27 cellular contexts compared by ENCODE assay signal in the genomic region with DNA sequence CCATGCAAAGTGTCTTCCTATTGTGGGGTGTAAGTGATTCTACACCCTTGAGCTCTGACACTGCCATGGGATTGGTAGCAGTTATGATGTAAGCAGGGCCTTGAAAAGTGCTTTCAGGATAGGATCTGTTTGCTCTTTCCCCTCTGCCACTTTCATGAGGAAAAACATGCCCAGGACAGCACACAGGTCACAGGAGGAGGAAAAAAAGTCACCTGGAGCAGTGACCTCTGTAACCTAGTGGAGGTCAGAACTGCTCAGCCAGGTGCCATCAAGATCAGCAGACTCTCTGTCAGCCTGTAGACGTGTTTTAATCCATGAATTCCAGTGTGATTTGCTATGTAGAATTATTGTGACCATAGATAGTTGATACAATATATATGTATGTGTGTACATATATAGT.
A peak's percentile ranks its signal among the peaks of the same experiment; 100 is the strongest.
DNase-seq lines count a peak whose midpoint lies in the region; ATAC-seq, FAIRE-seq and TF ChIP-seq lines count a peak whose summit lies in the region.
"Had no signal": no experiment of that assay in that cellular context is flagged by ENCODE, and none has a peak within 500 bp of the region (broad histone marks: within the 10 kb centered on the region; RNA-seq: fewer than 3 reads in every experiment).

No MANE protein-coding gene starts in this region.

- H3K9ac ChIP-seq in H1 (replicated peaks in 1 of 4; ENCODE audit: extremely low read depth in 1 of 4, low read depth in 3 of 4, low read length in 3 of 4) (no peak overlapping the region), trophoblast cell (ENCODE audit: low read length) (peak overlapping the region; percentile 9)
- H3K9ac ChIP-seq: BLaER1 had no signal

- DNase-seq in H1 (ENCODE audit: low read depth in 1 of 2, low spot score in 2 of 2) (no peak), left lobe of liver (ENCODE audit: low spot score) (no peak), trophoblast cell (no peak)
- no peak for DNase-seq in effector memory CD4-positive, alpha-beta T cell
- no peak for DNase-seq in effector memory CD8-positive, alpha-beta T cell
- DNase-seq in activated CD8-positive, alpha-beta T cell treated with anti-CD3 and anti-CD28 coated beads, Interleukin-2, amount 10 ng/mL, durations not matched to agents 7 days and 5 days = no peak
- DNase-seq: 8988T; ACHN; BE2C; C1 segment of cervical spinal cord; CD4-positive, alpha-beta memory T cell; CD4-positive, CD25-positive, alpha-beta regulatory T cell; CD8-positive, alpha-beta memory T cell; COR-L47; DMS 273 treated with DMSO at 0.1 percent for 48 hours; DMS153; DMS53; DMS79; DND-41; EL; GDM1 had no signal

- H2AK5ac ChIP-seq in H1 (ENCODE audit: low read depth, low read length) (no peak overlapping the region), trophoblast cell (ENCODE audit: low read length) (no peak overlapping the region)

- H3K18ac ChIP-seq in H1 (ENCODE audit: extremely low read depth, low read length) = no peak overlapping the region
- H3K18ac ChIP-seq in trophoblast cell (ENCODE audit: low read length) = no peak overlapping the region

- H3K27ac ChIP-seq in H1 (ENCODE audit: low read depth, low read length) (no peak overlapping the region), trophoblast cell (ENCODE audit: low read depth, low read length) (no peak overlapping the region)
- no peak overlapping the region for H3K27ac ChIP-seq in effector memory CD4-positive, alpha-beta T cell (ENCODE audit: insufficient read depth, low read length, poor library complexity, severe bottlenecking)
- H3K27ac ChIP-seq: BLaER1 had no signal

- no peak for TF ChIP-seq POLR2A in H1 (IDR thresholded peaks at IDR 0.05; ENCODE audit: control extremely low read depth in 1 of 2, low read depth in 2 of 2, low read length in 2 of 2)

- CTCF ChIA-PET in H1 (lab: Charles Lee; ENCODE audit: partially characterized antibody) = interaction anchor here (1.5 kb wide), 1 partner anchor 33 kb away, joined by 3 read pairs; no protein-coding TSS in a partner anchor
- CTCF ChIA-PET in activated CD8-positive, alpha-beta T cell treated with anti-CD3 and anti-CD28 coated beads, Interleukin-2, amount 10 ng/mL, durations not matched to agents 7 days and 5 days (lab: Charles Lee) = no interaction called here

- TF ChIP-seq CTCF in H1 (IDR thresholded peaks at IDR 0.05; ENCODE audit: control extremely low read depth in 1 of 3, insufficient read depth in 1 of 3, low read depth in 1 of 3, low read length in 3 of 3) = no peak

- H3K79me1 ChIP-seq in H1 (ENCODE audit: low read depth, low read length) (no peaks in the 10 kb centered on the region), trophoblast cell (ENCODE audit: low read length) (no peaks in the 10 kb centered on the region)

- H3K36me3 ChIP-seq in H1 (ENCODE audit: control insufficient read depth in 2 of 4, insufficient read depth in 4 of 4, low read length in 3 of 4) (no peaks in the 10 kb centered on the region), trophoblast cell (ENCODE audit: control insufficient read depth in 1 of 2, insufficient read depth in 2 of 2, low read length in 2 of 2) (no peaks in the 10 kb centered on the region)
- no peaks in the 10 kb centered on the region for H3K36me3 ChIP-seq in effector memory CD4-positive, alpha-beta T cell (ENCODE audit: control insufficient read depth, insufficient read depth, low read length)
- H3K36me3 ChIP-seq: BE2C, BLaER1 had no signal

- H3K23ac ChIP-seq in H1 (ENCODE audit: insufficient read length) (no peak overlapping the region), trophoblast cell (ENCODE audit: low read length) (no peak overlapping the region)

- H3K4me1 ChIP-seq in H1 (replicated peaks in 1 of 4; ENCODE audit: control insufficient read depth in 3 of 4, insufficient read depth in 4 of 4, low read length in 3 of 4) (no peaks in the 10 kb centered on the region), trophoblast cell (ENCODE audit: control insufficient read depth in 1 of 2, insufficient read depth in 2 of 2, low read length in 2 of 2) (no peaks in the 10 kb centered on the region)
- H3K4me1 ChIP-seq in effector memory CD4-positive, alpha-beta T cell (ENCODE audit: control insufficient read depth, insufficient read depth, low read length, poor library complexity, severe bottlenecking) = no peaks in the 10 kb centered on the region
- H3K4me1 ChIP-seq: BE2C had no signal

- 54% methylated on average over 1 of the region's 1 CpG; no CpG with 5 or more reads in 1 of the 2 experiments for WGBS in H1 (ENCODE audit: extremely low coverage in 1 of 2, insufficient coverage in 1 of 2, insufficient read length in 1 of 2, insufficient replicate concordance in 2 of 2, low coverage in 1 of 2, low lambda C conversion rate in 2 of 2, missing lambda C conversion rate in 1 of 2), 2 experiments
- no CpG with 5 or more reads among the region's 1 CpG for WGBS in trophoblast cell (ENCODE audit: extremely low coverage, insufficient coverage, insufficient read length)

- no peaks in the 10 kb centered on the region for H3K27me3 Mint-ChIP-seq in effector memory CD8-positive, alpha-beta T cell
- no peaks in the 10 kb centered on the region for H3K27me3 Mint-ChIP-seq in activated CD8-positive, alpha-beta T cell treated with anti-CD3 and anti-CD28 coated beads, Interleukin-2, amount 10 ng/mL, durations not matched to agents 7 days and 5 days (ENCODE audit: low read depth)
- H3K27me3 Mint-ChIP-seq: CD4-positive, alpha-beta memory T cell; CD4-positive, CD25-positive, alpha-beta regulatory T cell; CD8-positive, alpha-beta memory T cell had no signal

- H3K27ac Mint-ChIP-seq in effector memory CD8-positive, alpha-beta T cell = no peak overlapping the region
- no peak overlapping the region for H3K27ac Mint-ChIP-seq in activated CD8-positive, alpha-beta T cell treated with anti-CD3 and anti-CD28 coated beads, Interleukin-2, amount 10 ng/mL, durations not matched to agents 7 days and 5 days
- H3K27ac Mint-ChIP-seq: CD14-positive monocyte; CD4-positive, alpha-beta memory T cell; CD4-positive, CD25-positive, alpha-beta regulatory T cell; CD8-positive, alpha-beta memory T cell had no signal

- H2BK5ac ChIP-seq in H1 (ENCODE audit: low read depth, low read length) (no peak overlapping the region), trophoblast cell (ENCODE audit: low read depth, low read length, poor library complexity) (no peak overlapping the region)

- no peak overlapping the region for H3K4me3 Mint-ChIP-seq in effector memory CD8-positive, alpha-beta T cell
- no peak overlapping the region for H3K4me3 Mint-ChIP-seq in activated CD8-positive, alpha-beta T cell treated with anti-CD3 and anti-CD28 coated beads, Interleukin-2, amount 10 ng/mL, durations not matched to agents 7 days and 5 days
- H3K4me3 Mint-ChIP-seq: CD14-positive monocyte; CD4-positive, alpha-beta memory T cell; CD4-positive, CD25-positive, alpha-beta regulatory T cell; CD8-positive, alpha-beta memory T cell had no signal

- no peak overlapping the region for H2BK15ac ChIP-seq in H1 (ENCODE audit: low read length)

- H4K91ac ChIP-seq in H1 (replicated peaks; ENCODE audit: insufficient read length, low read length) (no peak overlapping the region), trophoblast cell (ENCODE audit: low read depth, low read length) (no peak overlapping the region)

- H3K56ac ChIP-seq in H1 (replicated peaks; ENCODE audit: insufficient read length, low read depth, low read length) = no peak overlapping the region

- H3K9me3 ChIP-seq in H1 (ENCODE audit: insufficient read depth in 2 of 2, low read depth in 1 of 2, low read length in 1 of 2) = no peaks in the 10 kb centered on the region
- no peaks in the 10 kb centered on the region for H3K9me3 ChIP-seq in trophoblast cell (ENCODE audit: insufficient read depth, low read depth, low read length)
- H3K9me3 ChIP-seq in effector memory CD4-positive, alpha-beta T cell (ENCODE audit: control insufficient read depth, low read length) = no peaks in the 10 kb centered on the region
- H3K9me3 ChIP-seq: BE2C had no signal

- H3K27me3 ChIP-seq in H1 (replicated peaks in 1 of 4; ENCODE audit: control insufficient read depth in 3 of 4, extremely low read depth in 1 of 4, insufficient read depth in 3 of 4, low read length in 3 of 4) = no peaks in the 10 kb centered on the region
- no peaks in the 10 kb centered on the region for H3K27me3 ChIP-seq in trophoblast cell (ENCODE audit: insufficient read depth, low read length)
- H3K27me3 ChIP-seq in effector memory CD4-positive, alpha-beta T cell (replicated peaks; ENCODE audit: control insufficient read depth, insufficient read depth, low read length, poor library complexity, severe bottlenecking) = no peaks in the 10 kb centered on the region
- H3K27me3 ChIP-seq: BE2C, BLaER1 had no signal

- no peaks in the 10 kb centered on the region for H3K79me2 ChIP-seq in H1 (ENCODE audit: control insufficient read depth in 1 of 2, insufficient read depth in 2 of 2, low read length in 2 of 2)
- H3K79me2 ChIP-seq in trophoblast cell (ENCODE audit: control insufficient read depth, insufficient read depth, low read length, poor library complexity) = no peaks in the 10 kb centered on the region

- no peaks in the 10 kb centered on the region for H3K36me3 Mint-ChIP-seq in effector memory CD8-positive, alpha-beta T cell (ENCODE audit: insufficient read depth)
- no peaks in the 10 kb centered on the region for H3K36me3 Mint-ChIP-seq in activated CD8-positive, alpha-beta T cell treated with anti-CD3 and anti-CD28 coated beads, Interleukin-2, amount 10 ng/mL, durations not matched to agents 7 days and 5 days (ENCODE audit: low read depth)
- H3K36me3 Mint-ChIP-seq: CD14-positive monocyte; CD4-positive, alpha-beta memory T cell; CD4-positive, CD25-positive, alpha-beta regulatory T cell; CD8-positive, alpha-beta memory T cell had no signal

- H2BK120ac ChIP-seq in H1 (replicated peaks; ENCODE audit: low read depth, low read length) (no peak overlapping the region), trophoblast cell (ENCODE audit: insufficient read depth, low read length, poor library complexity) (no peak overlapping the region)

- H3K4me3 ChIP-seq in H1 (ENCODE audit: extremely low read depth in 1 of 4, insufficient read depth in 2 of 4, low read depth in 3 of 4, low read length in 4 of 4) = no peak overlapping the region
- no peak overlapping the region for H3K4me3 ChIP-seq in trophoblast cell (ENCODE audit: low read depth, low read length)
- no peak overlapping the region for H3K4me3 ChIP-seq in effector memory CD4-positive, alpha-beta T cell (ENCODE audit: insufficient read depth, low read depth, low read length, poor library complexity, severe bottlenecking)
- H3K4me3 ChIP-seq: BLaER1, GM12878 had no signal

- H3K9me3 Mint-ChIP-seq in effector memory CD8-positive, alpha-beta T cell = peaks cover 10 to 16% of the 10 kb centered on the region in 2 donors
- no peaks in the 10 kb centered on the region for H3K9me3 Mint-ChIP-seq in activated CD8-positive, alpha-beta T cell treated with anti-CD3 and anti-CD28 coated beads, Interleukin-2, amount 10 ng/mL, durations not matched to agents 7 days and 5 days (ENCODE audit: insufficient read depth)

- FAIRE-seq in H1 (lab: Jason Lieb, UNC) = no peak
- FAIRE-seq: A204.1, GM12878, GM12892, GM18507 had no signal

- H3K4ac ChIP-seq in H1 (replicated peaks; ENCODE audit: insufficient read length, low read depth, low read length) (no peak overlapping the region), trophoblast cell (ENCODE audit: low read depth, low read length) (no peak overlapping the region)

- peak; percentile 40 for ATAC-seq in left lobe of liver
- ATAC-seq in effector memory CD8-positive, alpha-beta T cell (replicated peaks) = no peak
- no peak for ATAC-seq in activated CD8-positive, alpha-beta T cell treated with anti-CD3 and anti-CD28 coated beads, Interleukin-2, amount 10 ng/mL, durations not matched to agents 7 days and 5 days
- ATAC-seq: GM12878 had no signal

- POLR2A ChIA-PET in H1 (lab: Charles Lee; ENCODE audit: partially characterized antibody) = no interaction called here
- POLR2A ChIA-PET in activated CD8-positive, alpha-beta T cell treated with anti-CD3 and anti-CD28 coated beads, Interleukin-2, amount 10 ng/mL, durations not matched to agents 7 days and 5 days (lab: Charles Lee) = no interaction called here

- no peak for TF ChIP-seq EP300 in H1 (IDR thresholded peaks at IDR 0.05; ENCODE audit: borderline replicate concordance in 1 of 2, low read depth in 2 of 2, low read length in 2 of 2)

- H4K8ac ChIP-seq in H1 (ENCODE audit: extremely low read depth, insufficient read depth, low read length) (no peak overlapping the region), trophoblast cell (ENCODE audit: low read depth, low read length) (no peak overlapping the region)

- H3K4me2 ChIP-seq in H1 (ENCODE audit: insufficient read depth in 1 of 2, low read depth in 2 of 2, low read length in 2 of 2) (no peak overlapping the region), trophoblast cell (ENCODE audit: low read length) (no peak overlapping the region)
- H3K4me2 ChIP-seq: BLaER1 had no signal

- H4K12ac ChIP-seq in trophoblast cell (ENCODE audit: low read depth, low read length) = no peak overlapping the region

- H2AFZ ChIP-seq in H1 (ENCODE audit: low read length) (no peak overlapping the region), trophoblast cell (ENCODE audit: insufficient read depth, low read length, poor library complexity) (no peak overlapping the region)

- TF ChIP-seq RAD21 in H1 (IDR thresholded peaks at IDR 0.05 in 1 of 2, conservative IDR thresholded peaks at IDR 0.05 in 1 of 2; ENCODE audit: low read depth in 2 of 2, low read length in 2 of 2) = no peak

- H2BK12ac ChIP-seq in H1 (ENCODE audit: low read depth, low read length) (no peak overlapping the region), trophoblast cell (ENCODE audit: low read length) (no peak overlapping the region)

- no peaks in the 10 kb centered on the region for H3K4me1 Mint-ChIP-seq in effector memory CD8-positive, alpha-beta T cell (ENCODE audit: low read depth in 2 of 2)
- H3K4me1 Mint-ChIP-seq in activated CD8-positive, alpha-beta T cell treated with anti-CD3 and anti-CD28 coated beads, Interleukin-2, amount 10 ng/mL, durations not matched to agents 7 days and 5 days (ENCODE audit: low read depth) = no peaks in the 10 kb centered on the region
- H3K4me1 Mint-ChIP-seq: CD14-positive monocyte; CD4-positive, alpha-beta memory T cell; CD4-positive, CD25-positive, alpha-beta regulatory T cell; CD8-positive, alpha-beta memory T cell had no signal

- H3K23me2 ChIP-seq in H1 (ENCODE audit: low read depth, low read length) = no peaks in the 10 kb centered on the region

- H2BK20ac ChIP-seq in H1 (ENCODE audit: low read length) = no peak overlapping the region

- H4K5ac ChIP-seq in H1 (ENCODE audit: insufficient read length, low read depth, low read length) = no peak overlapping the region

- H3K14ac ChIP-seq in H1 (ENCODE audit: insufficient read length) (peak overlapping the region; percentile 48), trophoblast cell (ENCODE audit: low read length) (no peak overlapping the region)

- no peaks in the 10 kb centered on the region for H4K20me1 ChIP-seq in H1 (replicated peaks in 1 of 2; ENCODE audit: control insufficient read depth in 1 of 2, insufficient read depth in 2 of 2, low read length in 2 of 2)
- H4K20me1 ChIP-seq: BLaER1 had no signal
